8 cellular contexts compared by ENCODE assay signal in the genomic region with DNA sequence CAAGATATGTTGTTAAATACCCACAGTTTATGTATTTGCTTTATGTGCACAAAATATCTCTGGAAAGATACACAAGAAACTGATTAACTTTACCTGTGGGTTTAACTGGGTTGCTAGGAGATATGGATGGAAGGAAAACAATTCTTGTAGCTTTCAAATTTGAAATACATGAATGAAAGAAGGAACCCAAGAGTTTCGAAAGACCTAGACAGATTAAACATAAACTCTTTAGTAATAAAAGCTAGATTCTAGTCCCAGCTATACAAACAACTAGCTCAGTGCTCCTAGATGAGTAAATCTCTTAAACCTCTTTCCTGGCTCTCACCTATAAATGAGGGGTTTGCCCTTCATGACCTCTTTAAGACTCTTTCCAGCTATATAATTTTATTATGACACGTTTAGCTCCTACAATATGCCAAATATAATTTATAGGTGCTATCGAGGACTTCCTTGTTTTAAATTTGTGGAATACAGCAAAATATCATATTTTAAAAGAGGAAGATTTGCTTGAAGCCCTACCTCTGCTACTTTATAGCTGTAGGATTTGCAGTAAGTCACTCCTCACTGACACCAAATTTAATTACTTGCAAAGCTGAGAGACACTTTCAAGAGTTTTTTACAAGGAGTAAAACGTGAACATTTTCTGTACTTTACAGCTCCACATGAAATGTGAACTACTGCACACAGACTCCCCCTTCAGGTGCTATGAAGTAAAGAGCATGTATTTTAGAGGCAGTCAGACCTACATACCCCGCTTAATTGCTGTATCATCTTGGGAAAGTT. TPM values are rescaled to one million over a fixed set of nuclear protein-coding genes. Genes with fewer than 3 reads are reported as not detected.
DNase-seq lines count a peak whose midpoint lies in the region; ATAC-seq and TF ChIP-seq lines count a peak whose summit lies in the region.

No MANE protein-coding gene starts in this region.

- H3K27ac ChIP-seq in WERI-Rb-1 (no peak overlapping the region), right atrium auricular region (no peak overlapping the region), thyroid gland (no peak overlapping the region)

- H3K27me3 ChIP-seq in WERI-Rb-1 (ENCODE audit: insufficient read depth, low read depth, severe bottlenecking) (no peaks in the 10 kb centered on the region), right atrium auricular region (no peaks in the 10 kb centered on the region), thyroid gland (no peaks in the 10 kb centered on the region)

- H3K4me1 ChIP-seq in right atrium auricular region (peaks cover 0 to 41% of the 10 kb centered on the region in 2 donors), thyroid gland (peaks cover 3 to 15% of the 10 kb centered on the region in 2 donors)

- ATAC-seq in GM21526 (IDR thresholded peaks at IDR 0.05; ENCODE audit: low FRiP score, unreplicated experiment), result peak; percentile 49
- no peak for ATAC-seq in GM19452 (IDR thresholded peaks at IDR 0.05; ENCODE audit: unreplicated experiment)

- WGBS in thyroid gland, 2 donors, result 42 to 44% methylated on average over 5 of the region's 5 CpGs

- H3K9me3 ChIP-seq in WERI-Rb-1 (ENCODE audit: severe bottlenecking) (no peaks in the 10 kb centered on the region), right atrium auricular region (no peaks in the 10 kb centered on the region), thyroid gland (no peaks in the 10 kb centered on the region)

- no peak overlapping the region for H3K4me3 ChIP-seq in WERI-Rb-1 (ENCODE audit: low read depth, low read length)
- no peak overlapping the region for H3K4me3 ChIP-seq in right atrium auricular region
- no peak overlapping the region for H3K4me3 ChIP-seq in thyroid gland (replicated peaks in 1 of 3)

- H3K36me3 ChIP-seq in WERI-Rb-1 (no peaks in the 10 kb centered on the region), right atrium auricular region (no peaks in the 10 kb centered on the region), thyroid gland (no peaks in the 10 kb centered on the region)

- no peak for TF ChIP-seq POLR2A in thyroid gland (IDR thresholded peaks at IDR 0.05)

- intact Hi-C loops in thyroid gland (cut with DNase I), result no loop called here

- DNase-seq in ELR (ENCODE audit: low read depth) (peak; percentile 65), LoVo (ENCODE audit: low spot score) (peak; percentile 54), WERI-Rb-1 (no peak), right atrium auricular region (ENCODE audit: low spot score) (no peak), thyroid gland (no peak)
- DNase-seq in stimulated activated CD4-positive, alpha-beta T cell treated with anti-CD3 and anti-CD28 coated beads, Interleukin-2, amount 100 ng/mL, for 48 hours, result no peak

- peak; percentile 42 for TF ChIP-seq CTCF in WERI-Rb-1 (IDR thresholded peaks at IDR 0.05; ENCODE audit: low read depth, low read length)
- peak; percentile 30 to 52 for TF ChIP-seq CTCF in right atrium auricular region (IDR thresholded peaks at IDR 0.05)
- peak in 4 of 6 experiments; percentile 19 to 52 (median 48) for TF ChIP-seq CTCF in thyroid gland (IDR thresholded peaks at IDR 0.05)

RNA-seq across cellular contexts. Expression of gene RRAS2, which starts 50.7 kb away (rescaled TPM):
- total RNA-seq in right atrium auricular region (10 to 100 TPM; 39.3 to 65.2 TPM), thyroid gland (10 to 100 TPM; 51.5 to 81.4 (median 66.8) TPM)

Comparison
In these comparisons a context has a peak if more than half of its experiments do, and no peak if none do; other contexts are left out.
1. DNase-seq: peak in ELR (single experiment) and LoVo (single experiment); none in WERI-Rb-1 (single experiment), right atrium auricular region (single experiment), thyroid gland (0 of 2) and stimulated activated CD4-positive, alpha-beta T cell treated with anti-CD3 and anti-CD28 coated beads, Interleukin-2, amount 100 ng/mL, for 48 hours (0 of 2).
2. Peak in every context shown above with its lines, with median percentiles within 50 percentile points of each other: CTCF ChIP-seq.